ENCODE assay signal across 9 cellular contexts in the genomic region with DNA sequence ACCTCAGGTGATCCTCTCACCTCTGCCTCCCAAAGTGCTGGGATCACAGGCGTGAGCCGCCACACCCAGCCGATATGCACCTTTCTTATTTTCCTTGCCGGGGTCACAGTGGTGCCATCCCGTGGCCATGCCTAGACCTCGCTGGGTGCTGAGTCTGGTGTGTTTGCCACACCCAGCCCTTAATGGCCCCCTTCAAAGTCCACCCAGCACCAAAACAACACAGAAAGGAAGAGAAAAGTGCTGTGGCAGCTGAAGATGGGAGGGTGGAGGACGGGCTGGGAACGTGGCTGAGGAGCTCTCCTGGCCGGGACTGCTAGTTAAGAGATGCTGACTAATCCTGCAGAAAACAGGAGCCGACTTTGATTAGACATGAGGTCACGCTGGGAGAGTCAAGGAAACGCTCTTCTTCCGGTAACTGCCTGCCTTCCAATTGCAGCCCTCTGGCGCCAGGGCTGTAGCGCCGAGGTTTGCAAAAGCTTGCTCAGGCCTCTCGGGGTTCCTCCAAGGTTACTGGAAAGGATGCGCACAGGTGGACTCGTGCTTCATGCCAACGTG. TPM values are rescaled to one million over a fixed set of nuclear protein-coding genes. Genes with fewer than 3 reads are reported as not detected.
A peak's percentile ranks its signal among the peaks of the same experiment; 100 is the strongest.
DNase-seq lines count a peak whose midpoint lies in the region; ATAC-seq, FAIRE-seq and TF ChIP-seq lines count a peak whose summit lies in the region.
"Had no signal": no experiment of that assay in that cellular context is flagged by ENCODE, and none has a peak within 500 bp of the region (broad histone marks: within the 10 kb centered on the region; RNA-seq: fewer than 3 reads in every experiment).

No MANE protein-coding gene starts in this region.

- TF ChIP-seq EP300 in A549 (IDR thresholded peaks at IDR 0.05) = no peak

- no peaks in the 10 kb centered on the region for H3K36me3 ChIP-seq in MG63
- H3K36me3 ChIP-seq in lung (ENCODE audit: control insufficient read depth in 2 of 2, insufficient read depth in 2 of 2, low read length in 2 of 2) = peaks cover 0 to 14% of the 10 kb centered on the region in 2 donors

- no peaks in the 10 kb centered on the region for H3K9me3 ChIP-seq in A549
- no peaks in the 10 kb centered on the region for H3K9me3 ChIP-seq in MG63
- no peaks in the 10 kb centered on the region for H3K9me3 ChIP-seq in lung (ENCODE audit: control insufficient read depth in 2 of 2, insufficient read depth in 1 of 2, low read length in 1 of 2)

- H3K36me3 Mint-ChIP-seq in chondrocyte (ENCODE audit: low read depth) = no peaks in the 10 kb centered on the region

- H3K27ac ChIP-seq in A549 (peak overlapping the region; percentile 83 to 84), lung (ENCODE audit: low read depth in 1 of 2, low read length in 1 of 2) (peak overlapping the region in 1 of 2 donors; percentile 11)

- TF ChIP-seq CTCF in A549 (IDR thresholded peaks at IDR 0.05) (peak; percentile 48), chondrocyte (IDR thresholded peaks at IDR 0.05) (no peak), lung (IDR thresholded peaks at IDR 0.05; ENCODE audit: control extremely low read depth, extremely low read depth) (no peak)

- 29% methylated on average over 20 of the region's 20 CpGs for WGBS in A549 (ENCODE audit: missing lambda C conversion rate)
- 53 to 58% methylated on average over 20 of the region's 20 CpGs for WGBS in lung, 2 donors

- POLR2A ChIA-PET in A549 (lab: Yijun Ruan, JAX) = interaction anchor here (0.8 to 1.9 kb wide), 4 partner anchors 11 to 98 kb away, joined by 4 to 20 read pairs (median 6); partner anchors contain the start of gene SLC43A2

- peaks cover 5% of the 10 kb centered on the region for H3K4me1 Mint-ChIP-seq in chondrocyte (ENCODE audit: low read depth)

- H3K27me3 Mint-ChIP-seq in chondrocyte (ENCODE audit: low read depth) = no peaks in the 10 kb centered on the region

- CTCF ChIA-PET in A549 (lab: Yijun Ruan, JAX) = interaction anchor here (0.9 to 18.3 kb wide), 15 partner anchors 11 to 55 kb away, joined by 3 to 263 read pairs (median 6); partner anchors contain the start of genes PITPNA, RILP, SCARF1 and SLC43A2

- H3K27me3 ChIP-seq in MG63 = no peaks in the 10 kb centered on the region
- no peaks in the 10 kb centered on the region for H3K27me3 ChIP-seq in lung (ENCODE audit: control insufficient read depth, insufficient read depth)

- H3K4me3 ChIP-seq in A549 (no peak overlapping the region), MG63 (no peak overlapping the region), lung (no peak overlapping the region)

- ATAC-seq in A549 (peak; percentile 86 to 88), lung (ENCODE audit: insufficient read depth, low FRiP score) (peak; percentile 64)

- peak; percentile 80 to 88 for DNase-seq in A549 (ENCODE audit: low read depth in 1 of 2, low spot score in 1 of 2)
- peak; percentile 68 for DNase-seq in MG63
- DNase-seq in chondrocyte (ENCODE audit: low spot score) = no peak
- DNase-seq in lung (ENCODE audit: low spot score) = no peak
- DNase-seq in stimulated activated CD4-positive, alpha-beta T cell treated with anti-CD3 and anti-CD28 coated beads, Interleukin-15, amount 100 ng/mL, for 24 hours = no peak
- no peak for DNase-seq in cortex of kidney (lab: John Stamatoyannopoulos, UW)
- no peak for DNase-seq in NCI-H1417 treated with DMSO at 0.1 percent for 48 hours (lab: John Stamatoyannopoulos, UW)
- no peak for DNase-seq in SKM-1 treated with dmso at 0.1 percent for 144 hours (lab: John Stamatoyannopoulos, UW; ENCODE audit: unreplicated experiment)
- DNase-seq: nucleus accumbens had no signal

- H3K9me3 Mint-ChIP-seq in chondrocyte (ENCODE audit: low read depth) = no peaks in the 10 kb centered on the region

- peak; percentile 96 for FAIRE-seq in A549 (lab: Jason Lieb, UNC)

- peak overlapping the region; percentile 77 for H3K4me2 ChIP-seq in A549

- H3K4me1 ChIP-seq in A549 (peaks cover 17% of the 10 kb centered on the region), lung (ENCODE audit: control insufficient read depth in 2 of 2, insufficient read depth in 2 of 2, low read length in 2 of 2) (peaks cover 0 to 2% of the 10 kb centered on the region in 2 donors)

- peak overlapping the region; percentile 53 for H3K27ac Mint-ChIP-seq in chondrocyte (ENCODE audit: unreplicated experiment)

- TF ChIP-seq POLR2A in A549 (IDR thresholded peaks at IDR 0.05; ENCODE audit: low read length) = no peak

- no peak overlapping the region for H3K4me3 Mint-ChIP-seq in chondrocyte (ENCODE audit: unreplicated experiment)

- peak; percentile 46 to 48; a peak in 4 of 5 replicates for TF ChIP-seq RAD21 in A549 (conservative IDR thresholded peaks at IDR 0.05 in 1 of 2, IDR thresholded peaks at IDR 0.05 in 1 of 2)

TF ChIP-seq in A549, 52 proteins besides CTCF, POLR2A, EP300 and RAD21 (continues in another document):
- TF ChIP-seq TFCP2L1 (CRISPR knock-in tag; IDR thresholded peaks at IDR 0.05) (no peak), HOXB13 (CRISPR knock-in tag; IDR thresholded peaks at IDR 0.05; ENCODE audit: low read depth) (no peak), SMC3 (IDR thresholded peaks at IDR 0.05) (peak; percentile 55; the same call in 2 of the 3 replicates), RFX5 (IDR thresholded peaks at IDR 0.05) (no peak), MYC (IDR thresholded peaks at IDR 0.05; ENCODE audit: borderline replicate concordance, low read length) (0 out of 2 replicates have a peak, but pooled peaks have one; percentile 32), RARB (CRISPR knock-in tag; IDR thresholded peaks at IDR 0.05) (no peak), FOSL2 (IDR thresholded peaks at IDR 0.05) (no peak), FOSL2 (CRISPR knock-in tag; IDR thresholded peaks at IDR 0.05) (peak; percentile 46; the same call in 1 of the 2 replicates), FOXS1 (CRISPR knock-in tag; IDR thresholded peaks at IDR 0.05) (no peak), CBX8 (IDR thresholded peaks at IDR 0.05) (no peak), MAFK (IDR thresholded peaks at IDR 0.05; ENCODE audit: partially characterized antibody) (peak; percentile 86), PHF8 (IDR thresholded peaks at IDR 0.05; ENCODE audit: borderline replicate concordance, low read depth) (no peak), ZSCAN20 (CRISPR knock-in tag; IDR thresholded peaks at IDR 0.05) (no peak), PBX3 (IDR thresholded peaks at IDR 0.05) (no peak), NR3C1 (IDR thresholded peaks at IDR 0.05) (no peak)

RNA-seq across cellular contexts. Expression of gene SLC43A2, which starts 10.9 kb away (rescaled TPM):
- polyA plus RNA-seq in A549 (2011; rRNA removed) (6.0 and 7.0 TPM in 2 replicates), A549 (2017; fragmentation: RNase III; extraction: RNeasy Plus Mini Kit Qiagen cat#74134 plus additional on column Dnase treatment) (3.5 to 6.0 TPM (median 5.3 TPM) in 3 replicates), lung (100 to 1,000 TPM in 1 of 2 donors, 10 to 100 TPM in 1; 27.0 to 125 TPM)
- polyA plus RNA-seq in A549 (2012; cell fraction: cytosol; rRNA removed) = 7.6 and 11.8 TPM in 2 replicates
- 16.4 and 24.1 TPM in 2 replicates for polyA plus RNA-seq in A549 (2012; cell fraction: nucleus; rRNA removed)
- 15.3 and 15.9 TPM in 2 replicates for polyA minus RNA-seq in A549 (2011; rRNA and poly(A)+ RNA removed)
- 3.9 and 8.3 TPM in 2 replicates for total RNA-seq in MG63 (2014; rRNA removed; shearing (Covaris generic); ENCODE audit: low replicate concordance)
- total RNA-seq in chondrocyte (3.0 to 3.7 TPM (median 3.3 TPM) in 3 replicates), lung (10 to 100 TPM; 47.9 to 89.2 TPM)

RNA-seq across cellular contexts. Expression of gene SCARF1, which starts 27.8 kb away (rescaled TPM):
- polyA plus RNA-seq in A549 (2011; rRNA removed) (0.09 TPM in 2 replicates), A549 (2017; fragmentation: RNase III; extraction: RNeasy Plus Mini Kit Qiagen cat#74134 plus additional on column Dnase treatment) (0.21 to 0.30 TPM (median 0.30 TPM) in 3 replicates), lung (10 to 100 TPM; 17.1 to 24.5 TPM)
- polyA plus RNA-seq in A549 (2012; cell fraction: cytosol; rRNA removed) = 0.11 and 0.14 TPM in 2 replicates
- polyA plus RNA-seq in A549 (2012; cell fraction: nucleus; rRNA removed) = 0.49 and 0.92 TPM in 2 replicates
- 0.15 TPM in 1 of 2 replicates, not detected in the other for polyA minus RNA-seq in A549 (2011; rRNA and poly(A)+ RNA removed)
- total RNA-seq in MG63 (2014; rRNA removed; shearing (Covaris generic); ENCODE audit: low replicate concordance) = not detected in 2 replicates
- total RNA-seq in chondrocyte (0.42 to 0.64 TPM (median 0.51 TPM) in 3 replicates), lung (10 to 100 TPM; 34.2 to 39.7 TPM)

RNA-seq across cellular contexts. Expression of gene RILP, which starts 32.0 kb away (rescaled TPM):
- 6.4 and 8.2 TPM in 2 replicates for polyA plus RNA-seq in A549 (2011; rRNA removed)
- polyA plus RNA-seq in A549 (2012; cell fraction: cytosol; rRNA removed) = 11.6 and 13.2 TPM in 2 replicates
- polyA plus RNA-seq in A549 (2012; cell fraction: nucleus; rRNA removed) = 8.9 and 11.0 TPM in 2 replicates
- polyA plus RNA-seq in A549 (2017; fragmentation: RNase III; extraction: RNeasy Plus Mini Kit Qiagen cat#74134 plus additional on column Dnase treatment) = 6.5 to 6.8 TPM (median 6.6 TPM) in 3 replicates
- polyA minus RNA-seq in A549 (2011; rRNA and poly(A)+ RNA removed) = 3.8 and 4.1 TPM in 2 replicates
- 4.6 TPM in 1 of 2 replicates, not detected in the other for total RNA-seq in MG63 (2014; rRNA removed; shearing (Covaris generic); ENCODE audit: low replicate concordance)
- 1.8 to 2.0 TPM (median 1.8 TPM) in 3 replicates for total RNA-seq in chondrocyte
- 10 to 100 TPM; 25.0 to 46.3 TPM for total RNA-seq in lung
- 10 to 100 TPM; 23.1 to 39.8 TPM for polyA plus RNA-seq in lung

RNA-seq across cellular contexts. Expression of gene PITPNA, which starts 55.1 kb away (rescaled TPM):
- polyA plus RNA-seq in A549 (2011; rRNA removed) (69.5 and 80.5 TPM in 2 replicates), A549 (2017; fragmentation: RNase III; extraction: RNeasy Plus Mini Kit Qiagen cat#74134 plus additional on column Dnase treatment) (47.0 to 50.7 TPM (median 48.5 TPM) in 3 replicates), lung (10 to 100 TPM; 21.5 to 48.9 TPM)
- 44.5 and 52.9 TPM in 2 replicates for polyA plus RNA-seq in A549 (2012; cell fraction: cytosol; rRNA removed)
- 33.1 and 52.2 TPM in 2 replicates for polyA plus RNA-seq in A549 (2012; cell fraction: nucleus; rRNA removed)
- polyA minus RNA-seq in A549 (2011; rRNA and poly(A)+ RNA removed) = 27.9 and 29.6 TPM in 2 replicates
- total RNA-seq in MG63 (2014; rRNA removed; shearing (Covaris generic); ENCODE audit: low replicate concordance) = 15.2 and 39.1 TPM in 2 replicates
- total RNA-seq in chondrocyte (60.7 to 69.1 TPM (median 68.2 TPM) in 3 replicates), lung (10 to 100 TPM; 43.9 to 89.7 TPM)

Comparison
In these comparisons a context has a peak if more than half of its experiments do, and no peak if none do; other contexts are left out.
1. DNase-seq: peak in A549 (2 of 2) and MG63 (single experiment); none in chondrocyte (single experiment), lung (single experiment), stimulated activated CD4-positive, alpha-beta T cell treated with anti-CD3 and anti-CD28 coated beads, Interleukin-15, amount 100 ng/mL, for 24 hours (single experiment), cortex of kidney (single experiment), NCI-H1417 treated with DMSO at 0.1 percent for 48 hours (single experiment) and SKM-1 treated with dmso at 0.1 percent for 144 hours (single experiment).
2. RNA of gene SCARF1, which starts 27.8 kb away (total RNA-seq): 34.2 to 39.7 TPM in lung; 0.42 to 0.64 TPM in chondrocyte and not detected in MG63; every median in the first group is over 10 times any median in the second.